In the genomic region with DNA sequence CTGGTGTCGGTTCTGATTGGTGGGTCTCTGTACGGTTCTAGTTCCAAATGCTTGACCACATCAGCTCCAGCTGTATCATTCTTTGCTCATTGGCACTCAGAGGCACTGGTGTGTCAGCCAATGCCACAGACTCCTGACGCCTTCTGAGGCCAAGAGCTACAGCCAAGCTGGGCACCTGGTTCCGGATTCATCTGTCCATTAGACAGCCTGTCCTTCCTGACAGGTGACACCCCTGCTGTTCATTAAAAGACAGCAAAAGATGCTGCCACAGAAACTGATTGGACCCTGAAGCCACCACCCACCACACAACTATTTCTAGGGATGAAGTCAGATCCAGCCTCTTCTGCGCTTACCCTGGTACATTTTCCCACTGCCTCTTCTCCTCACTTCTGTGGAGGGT, we compare ENCODE assay signal across 1 cellular context.
TF ChIP-seq lines count a peak whose summit lies in the region.

No MANE protein-coding gene starts in this region.

TF ChIP-seq in H1, 55 proteins besides CTCF, POLR2A, EP300 and RAD21:
- no peak for TF ChIP-seq PHF8 (conservative IDR thresholded peaks at IDR 0.05; ENCODE audit: low read depth, low read length)
- TF ChIP-seq TEAD4 (IDR thresholded peaks at IDR 0.05; ENCODE audit: low read depth, low read length), result no peak
- no peak for TF ChIP-seq CREB1 (IDR thresholded peaks at IDR 0.05)
- TF ChIP-seq RBBP5 (IDR thresholded peaks at IDR 0.05; ENCODE audit: borderline replicate concordance, low read depth, low read length), result no peak
- no peak for TF ChIP-seq SP1 (IDR thresholded peaks at IDR 0.05; ENCODE audit: low read depth, low read length)
- TF ChIP-seq SIX5 (IDR thresholded peaks at IDR 0.05; ENCODE audit: low read depth, low read length), result no peak
